In the genomic region with DNA sequence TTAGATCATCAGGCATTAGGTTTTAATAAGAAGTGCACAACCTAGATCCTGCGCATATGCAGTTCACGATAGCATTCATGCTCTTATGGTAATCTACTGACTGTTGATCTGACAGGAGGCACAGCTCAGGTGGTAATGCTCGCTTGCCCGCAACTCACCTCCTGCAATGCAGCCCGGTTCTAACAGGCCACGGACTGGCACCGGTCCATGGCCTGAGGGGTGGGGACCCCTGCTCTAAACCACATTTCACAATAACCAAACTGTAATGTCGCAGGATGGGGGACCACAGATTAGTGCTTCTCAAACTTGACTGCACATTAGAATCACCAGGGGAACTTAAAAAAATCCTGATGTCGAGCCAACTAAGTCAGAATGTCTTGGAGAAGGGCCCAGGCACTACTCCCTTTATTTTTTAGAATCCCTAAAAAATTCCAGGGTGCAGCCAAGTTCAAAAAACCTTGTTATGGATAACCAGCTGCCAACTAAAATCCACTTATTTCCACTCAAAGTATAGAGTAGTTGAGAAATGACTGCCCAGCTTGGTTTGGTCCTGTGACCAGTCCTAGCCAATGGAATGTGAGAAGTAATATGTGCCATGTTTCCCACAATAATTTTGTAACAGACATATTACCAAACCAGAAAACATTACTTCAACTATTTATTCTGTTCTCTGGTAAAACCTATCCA, we compare ENCODE assay signal across 20 cellular contexts. TPM values are rescaled to one million over a fixed set of nuclear protein-coding genes. Genes with fewer than 3 reads are reported as not detected.
A peak's percentile ranks its signal among the peaks of the same experiment; 100 is the strongest.
DNase-seq lines count a peak whose midpoint lies in the region; ATAC-seq and TF ChIP-seq lines count a peak whose summit lies in the region.
"Had no signal": no experiment of that assay in that cellular context is flagged by ENCODE, and none has a peak within 500 bp of the region (broad histone marks: within the 10 kb centered on the region; RNA-seq: fewer than 3 reads in every experiment).

No MANE protein-coding gene starts in this region.

- H3K9me3 Mint-ChIP-seq in osteocyte (ENCODE audit: unreplicated experiment), result no peaks in the 10 kb centered on the region
- H3K9me3 Mint-ChIP-seq: naive thymus-derived CD8-positive, alpha-beta T cell; stimulated activated effector memory CD8-positive, alpha-beta T cell treated with anti-CD3 and anti-CD28 coated beads, Interleukin-12 subunit alpha, Interleukin-12 subunit beta, amount 100 ng/mL, for 72 hours had no signal

- H3K36me3 ChIP-seq in tibial artery, result no peaks in the 10 kb centered on the region
- H3K36me3 ChIP-seq: HAP-1, left lung had no signal

- intact Hi-C loops in left cardiac atrium (cut with DNase I), result loop anchor here in 1 of 2 donors (5.0 to 10.0 kb wide), 2 partner anchors 146 to 224 kb away; partner anchors contain the start of genes EPM2A and FBXO30
- intact Hi-C loops in cardiac septum (cut with DNase I), result no loop called here
- intact Hi-C loops in tibial artery (cut with DNase I; ENCODE audit: low total_unique reads), result loop anchor here (10.0 kb wide), 2 partner anchors 226 to 584 kb away; partner anchors contain the start of genes EPM2A and RAB32

- H3K27me3 Mint-ChIP-seq in osteocyte (ENCODE audit: unreplicated experiment), result no peaks in the 10 kb centered on the region
- H3K27me3 Mint-ChIP-seq: activated CD8-positive, alpha-beta memory T cell treated with anti-CD3 and anti-CD28 coated beads, Interleukin-2, amount 10 ng/mL, durations not matched to agents 7 days and 5 days; naive thymus-derived CD8-positive, alpha-beta T cell had no signal

- H3K4me3 Mint-ChIP-seq in osteocyte (ENCODE audit: unreplicated experiment), result no peak overlapping the region
- H3K4me3 Mint-ChIP-seq: activated CD8-positive, alpha-beta memory T cell treated with anti-CD3 and anti-CD28 coated beads, Interleukin-2, amount 10 ng/mL, durations not matched to agents 7 days and 5 days; stimulated activated effector memory CD8-positive, alpha-beta T cell treated with anti-CD3 and anti-CD28 coated beads, Interleukin-12 subunit alpha, Interleukin-12 subunit beta, amount 100 ng/mL, for 72 hours had no signal

- peak overlapping the region; percentile 4 to 8 for H3K27ac ChIP-seq in tibial artery
- H3K27ac ChIP-seq: epithelial cell of prostate, left lung, WERI-Rb-1 had no signal

- H3K4me1 Mint-ChIP-seq in osteocyte (ENCODE audit: unreplicated experiment), result peaks cover 30% of the 10 kb centered on the region

- in situ Hi-C loops in astrocyte of the cerebellum (cut with HindIII; ENCODE audit: low sequenced_read_pairs), result no loop called here

- no peak overlapping the region for H3K27ac Mint-ChIP-seq in osteocyte (ENCODE audit: unreplicated experiment)
- H3K27ac Mint-ChIP-seq: activated CD8-positive, alpha-beta memory T cell treated with anti-CD3 and anti-CD28 coated beads, Interleukin-2, amount 10 ng/mL, durations not matched to agents 7 days and 5 days; stimulated activated effector memory CD8-positive, alpha-beta T cell treated with anti-CD3 and anti-CD28 coated beads, Interleukin-12 subunit alpha, Interleukin-12 subunit beta, amount 100 ng/mL, for 72 hours had no signal

- TF ChIP-seq CTCF in astrocyte of the cerebellum (IDR thresholded peaks at IDR 0.05; ENCODE audit: low read depth, low read length, missing control alignments) (no peak), tibial artery (IDR thresholded peaks at IDR 0.05) (no peak), osteocyte (IDR thresholded peaks at IDR 0.05) (no peak)

- H3K27me3 ChIP-seq in tibial artery, result no peaks in the 10 kb centered on the region
- H3K27me3 ChIP-seq: left lung had no signal

- peaks cover 0 to 38% (median 24%) of the 10 kb centered on the region in 4 donors for H3K4me1 ChIP-seq in tibial artery

- H3K9me3 ChIP-seq in tibial artery, result no peaks in the 10 kb centered on the region
- H3K9me3 ChIP-seq: HAP-1, left lung had no signal

- H3K4me3 ChIP-seq in astrocyte of the cerebellum (ENCODE audit: low read depth, low read length) (no peak overlapping the region), tibial artery (no peak overlapping the region)
- H3K4me3 ChIP-seq: HAP-1, left lung had no signal

- DNase-seq in left cardiac atrium (peak; percentile 19), cardiac septum (ENCODE audit: low spot score) (no peak), astrocyte of the cerebellum (ENCODE audit: low read depth) (peak; percentile 81), hepatic stellate cell (ENCODE audit: low spot score) (peak; percentile 5), tibial artery (no peak), Kasumi-1 (lab: John Stamatoyannopoulos, UW) (no peak), osteocyte (ENCODE audit: extremely low spot score, unreplicated experiment) (no peak)
- no peak for DNase-seq in stimulated activated naive CD8-positive, alpha-beta T cell treated with anti-CD3 and anti-CD28 coated beads, Interleukin-15, Interleukin-2, amounts not matched to agents 100 U/mL and 50 U/mL, for 24 hours
- DNase-seq: activated CD8-positive, alpha-beta memory T cell treated with anti-CD3 and anti-CD28 coated beads, Interleukin-2, amount 10 ng/mL, durations not matched to agents 7 days and 5 days; activated naive CD4-positive, alpha-beta T cell; cerebellar nuclear complex; naive thymus-derived CD8-positive, alpha-beta T cell; NCI-H1694; NCI-H524; PC-3; WERI-Rb-1 had no signal

- ATAC-seq in left cardiac atrium, result peak in 1 of 2 donors; percentile 14
- ATAC-seq in stimulated activated naive CD8-positive, alpha-beta T cell treated with anti-CD3 and anti-CD28 coated beads, Interleukin-15, Interleukin-2, amounts not matched to agents 100 U/mL and 50 U/mL, for 24 hours, result no peak
- ATAC-seq: activated CD8-positive, alpha-beta memory T cell treated with anti-CD3 and anti-CD28 coated beads, Interleukin-2, amount 10 ng/mL, durations not matched to agents 7 days and 5 days; left lung; naive thymus-derived CD8-positive, alpha-beta T cell; PC-3; stimulated activated effector memory CD8-positive, alpha-beta T cell treated with anti-CD3 and anti-CD28 coated beads, Interleukin-12 subunit alpha, Interleukin-12 subunit beta, amount 100 ng/mL, for 72 hours had no signal

- H3K36me3 Mint-ChIP-seq in osteocyte (ENCODE audit: unreplicated experiment), result peaks cover 2% of the 10 kb centered on the region
- H3K36me3 Mint-ChIP-seq: naive thymus-derived CD8-positive, alpha-beta T cell; stimulated activated effector memory CD8-positive, alpha-beta T cell treated with anti-CD3 and anti-CD28 coated beads, Interleukin-12 subunit alpha, Interleukin-12 subunit beta, amount 100 ng/mL, for 72 hours had no signal

RNA-seq across cellular contexts. Expression of gene SHPRH, which starts 3.1 kb away (rescaled TPM):
- total RNA-seq in left cardiac atrium (10 to 100 TPM; 10.7 to 12.7 TPM), cardiac septum (13.1 TPM), osteocyte (19.7 and 19.9 TPM in 2 replicates)

Comparison
In these comparisons a context has a peak if more than half of its experiments do, and no peak if none do; other contexts are left out.
1. DNase-seq: peak in left cardiac atrium (single experiment), astrocyte of the cerebellum (single experiment) and hepatic stellate cell (single experiment); none in cardiac septum (single experiment), tibial artery (0 of 2), Kasumi-1 (0 of 2), osteocyte (single experiment) and stimulated activated naive CD8-positive, alpha-beta T cell treated with anti-CD3 and anti-CD28 coated beads, Interleukin-15, Interleukin-2, amounts not matched to agents 100 U/mL and 50 U/mL, for 24 hours (single experiment).